ENCODE assay signal across 8 cellular contexts in genomic region chr3:104628185-104628789, GRCh38.
DNase-seq lines count a peak whose midpoint lies in the region; ATAC-seq and TF ChIP-seq lines count a peak whose summit lies in the region.

No MANE protein-coding gene starts in this region.

- no peak overlapping the region for H3K4me3 ChIP-seq in SJSA1
- no peak overlapping the region for H3K4me3 ChIP-seq in stomach

- peak in 5 of 7 experiments; percentile 30 to 59 (median 57) for TF ChIP-seq CTCF in stomach (IDR thresholded peaks at IDR 0.05)

- peak overlapping the region; percentile 84 for H3K27ac ChIP-seq in SJSA1
- no peak overlapping the region for H3K27ac ChIP-seq in stomach

- intact Hi-C loops in stomach (cut with DNase I; ENCODE audit: low total_unique reads): no loop called here

- WGBS in stomach, 5 donors: 42 to 57% (median 48%) methylated on average over 6 of the region's 6 CpGs

- H3K36me3 ChIP-seq in SJSA1: no peaks in the 10 kb centered on the region
- H3K36me3 ChIP-seq in stomach: no peaks in the 10 kb centered on the region

- TF ChIP-seq POLR2A in stomach (IDR thresholded peaks at IDR 0.05): no peak

- peak; percentile 69 for ATAC-seq in GM18907 (IDR thresholded peaks at IDR 0.05; ENCODE audit: unreplicated experiment)

- TF ChIP-seq EP300 in stomach (IDR thresholded peaks at IDR 0.05): no peak

- peak; percentile 17 for DNase-seq in Ammon's horn (ENCODE audit: low spot score)
- peak; percentile 49 for DNase-seq in HS-5 (ENCODE audit: low read depth)
- peak in 1 of 2 experiments; percentile 49 for DNase-seq in SJSA1 (ENCODE audit: low read depth in 1 of 2, low spot score in 2 of 2)
- DNase-seq in fibroblast of the conjunctiva (ENCODE audit: low read depth): peak; percentile 37
- no peak for DNase-seq in stomach
- no peak for DNase-seq in activated CD4-positive, CD25-positive, alpha-beta regulatory T cell treated with anti-CD3 and anti-CD28 coated beads, Interleukin-2, amount 50 U/mL, for 72 hours
- no peak for DNase-seq in activated CD4-positive, alpha-beta T cell treated with anti-CD3 and anti-CD28 coated beads, Interleukin-2, amount 50 U/mL, for 1 hour

- H3K4me1 ChIP-seq in SJSA1 (replicated peaks) (peaks cover 28% of the 10 kb centered on the region), stomach (no peaks in the 10 kb centered on the region)

- H3K27me3 ChIP-seq in SJSA1 (replicated peaks) (no peaks in the 10 kb centered on the region), stomach (no peaks in the 10 kb centered on the region)

- no peaks in the 10 kb centered on the region for H3K9me3 ChIP-seq in SJSA1 (replicated peaks)
- no peaks in the 10 kb centered on the region for H3K9me3 ChIP-seq in stomach

Comparison
In these comparisons a context has a peak if more than half of its experiments do, and no peak if none do; other contexts are left out.
1. DNase-seq: peak in Ammon's horn (single experiment), HS-5 (single experiment) and fibroblast of the conjunctiva (single experiment); none in stomach (single experiment), activated CD4-positive, CD25-positive, alpha-beta regulatory T cell treated with anti-CD3 and anti-CD28 coated beads, Interleukin-2, amount 50 U/mL, for 72 hours (single experiment) and activated CD4-positive, alpha-beta T cell treated with anti-CD3 and anti-CD28 coated beads, Interleukin-2, amount 50 U/mL, for 1 hour (single experiment).